Comparison of ENCODE assay signal across 8 cellular contexts in the genomic region with DNA sequence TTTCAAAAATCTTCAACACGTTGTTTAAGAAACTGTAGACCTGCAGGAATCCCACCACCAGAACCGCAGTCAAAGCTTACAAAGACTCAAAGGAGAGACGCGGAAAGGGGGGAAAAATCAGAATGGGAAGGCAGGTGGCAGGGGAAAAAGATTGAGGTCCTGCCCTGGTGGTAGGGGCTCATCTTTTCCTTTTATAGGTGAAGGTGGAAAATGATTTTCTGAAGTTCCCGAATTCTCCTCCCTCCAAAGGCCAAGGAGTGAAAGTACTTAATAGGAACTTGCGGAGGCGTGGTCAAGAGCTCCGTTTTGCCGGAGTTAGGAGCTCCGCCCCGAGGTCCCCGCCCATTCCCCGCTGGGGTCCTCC. TPM values are rescaled to one million over a fixed set of nuclear protein-coding genes. Genes with fewer than 3 reads are reported as not detected.
DNase-seq lines count a peak whose midpoint lies in the region; ATAC-seq, FAIRE-seq and TF ChIP-seq lines count a peak whose summit lies in the region.

No MANE protein-coding gene starts in this region.

- H3K36me3 Mint-ChIP-seq in brain, result no peaks in the 10 kb centered on the region

- CTCF ChIA-PET in A549 (lab: Yijun Ruan, JAX) (interaction anchor here (0.7 to 2.3 kb wide), 6 partner anchors 9 to 247 kb away, joined by 3 to 8 read pairs (median 4); no protein-coding TSS in a partner anchor), RWPE1 (lab: Yijun Ruan, JAX) (interaction anchor here (0.6 to 0.9 kb wide), 4 partner anchors 69 to 256 kb away, joined by 3 to 5 read pairs (median 4); no protein-coding TSS in a partner anchor)

- no peak for TF ChIP-seq CTCF in A549 (IDR thresholded peaks at IDR 0.05)
- TF ChIP-seq CTCF in RWPE1 (conservative IDR thresholded peaks at IDR 0.05; ENCODE audit: low read depth), result 0 out of 2 replicates have a peak, but pooled peaks have one; percentile 7
- TF ChIP-seq CTCF in brain (conservative IDR thresholded peaks at IDR 0.05), result peak in 1 of 2 experiments; percentile 15

- H3K36me3 ChIP-seq in H7 (replicated peaks; ENCODE audit: control insufficient read depth, insufficient read depth, low read length), result peaks cover 2% of the 10 kb centered on the region; the same call in 1 of the 2 replicates

- TF ChIP-seq POLR2A in A549 (IDR thresholded peaks at IDR 0.05; ENCODE audit: low read length), result no peak

- DNase-seq in A549 (ENCODE audit: low read depth in 1 of 2, low spot score in 1 of 2) (peak; percentile 89 to 96), H7 (no peak), RWPE1 (ENCODE audit: low spot score) (peak; percentile 99), smooth muscle cell of the brain vasculature (ENCODE audit: low read depth, low spot score) (peak; percentile 94)

- no peaks in the 10 kb centered on the region for H3K9me3 Mint-ChIP-seq in brain

- 2% methylated on average over 10 of the region's 13 CpGs for WGBS in A549 (ENCODE audit: missing lambda C conversion rate)

- peak overlapping the region; percentile 76 for H3K4me2 ChIP-seq in A549

- ATAC-seq in A549 (no peak), GM21360 (IDR thresholded peaks at IDR 0.05; ENCODE audit: unreplicated experiment) (no peak), HG02642 (IDR thresholded peaks at IDR 0.05; ENCODE audit: poor library complexity, unreplicated experiment) (no peak)

- TF ChIP-seq RAD21 in A549 (conservative IDR thresholded peaks at IDR 0.05 in 1 of 2, IDR thresholded peaks at IDR 0.05 in 1 of 2), result no peak; a peak in 1 of 5 replicates

- no peak for FAIRE-seq in A549 (lab: Jason Lieb, UNC)

- peak overlapping the region; percentile 57 for H3K4me3 ChIP-seq in A549
- H3K4me3 ChIP-seq in H7 (ENCODE audit: insufficient read depth, low read depth, low read length), result peak overlapping the region; percentile 79
- H3K4me3 ChIP-seq in iPS-18c (ENCODE audit: insufficient read depth, low read depth, low read length), result peak overlapping the region; percentile 69; the same call in 1 of the 2 replicates

- H3K4me1 ChIP-seq in A549, result peaks cover 44% of the 10 kb centered on the region

- POLR2A ChIA-PET in A549 (lab: Yijun Ruan, JAX), result interaction anchor here (0.7 to 2.6 kb wide), 16 partner anchors 8 to 613 kb away, joined by 3 to 20 read pairs (median 6); partner anchors contain the start of genes PDCD4 and SMNDC1
- POLR2A ChIA-PET in RWPE1 (lab: Yijun Ruan, JAX; ENCODE audit: low non-redundant PET), result interaction anchor here (0.7 to 1.2 kb wide), 5 partner anchors 11 to 708 kb away, joined by 3 to 6 read pairs (median 3); no protein-coding TSS in a partner anchor

- peaks cover 13% of the 10 kb centered on the region for H3K27me3 Mint-ChIP-seq in brain

- peaks cover 47% of the 10 kb centered on the region for H3K4me1 Mint-ChIP-seq in brain

- no peaks in the 10 kb centered on the region for H3K9me3 ChIP-seq in A549
- no peaks in the 10 kb centered on the region for H3K9me3 ChIP-seq in iPS-18c (ENCODE audit: control insufficient read depth, insufficient read depth, low read length)

- no peaks in the 10 kb centered on the region for H3K27me3 ChIP-seq in H7 (ENCODE audit: control insufficient read depth, insufficient read depth, low read length)

- H3K27ac Mint-ChIP-seq in brain, result peak overlapping the region; percentile 91 to 100 (median 99)

- H3K4me3 Mint-ChIP-seq in brain, result peak overlapping the region; percentile 91 to 96 (median 92)

- peak overlapping the region; percentile 92 to 95 for H3K27ac ChIP-seq in A549
- H3K27ac ChIP-seq in RWPE1, result peak overlapping the region; percentile 97

- no peak for TF ChIP-seq EP300 in A549 (IDR thresholded peaks at IDR 0.05)

TF ChIP-seq in A549, 52 proteins besides CTCF, POLR2A, EP300 and RAD21:
- no peak for TF ChIP-seq ZC3H11A (IDR thresholded peaks at IDR 0.05)
- TF ChIP-seq, protein P1, sequence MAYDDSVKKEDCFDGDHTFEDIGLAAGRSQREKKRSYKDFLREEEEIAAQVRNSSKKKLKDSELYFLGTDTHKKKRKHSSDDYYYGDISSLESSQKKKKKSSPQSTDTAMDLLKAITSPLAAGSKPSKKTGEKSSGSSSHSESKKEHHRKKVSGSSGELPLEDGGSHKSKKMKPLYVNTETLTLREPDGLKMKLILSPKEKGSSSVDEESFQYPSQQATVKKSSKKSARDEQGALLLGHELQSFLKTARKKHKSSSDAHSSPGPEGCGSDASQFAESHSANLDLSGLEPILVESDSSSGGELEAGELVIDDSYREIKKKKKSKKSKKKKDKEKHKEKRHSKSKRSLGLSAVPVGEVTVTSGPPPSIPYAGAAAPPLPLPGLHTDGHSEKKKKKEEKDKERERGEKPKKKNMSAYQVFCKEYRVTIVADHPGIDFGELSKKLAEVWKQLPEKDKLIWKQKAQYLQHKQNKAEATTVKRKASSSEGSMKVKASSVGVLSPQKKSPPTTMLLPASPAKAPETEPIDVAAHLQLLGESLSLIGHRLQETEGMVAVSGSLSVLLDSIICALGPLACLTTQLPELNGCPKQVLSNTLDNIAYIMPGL (CRISPR knock-in tag; IDR thresholded peaks at IDR 0.05; ENCODE audit: borderline replicate concordance), result no peak
- no peak for TF ChIP-seq KDM1A (IDR thresholded peaks at IDR 0.05; ENCODE audit: low read depth)
- TF ChIP-seq HDAC2 (IDR thresholded peaks at IDR 0.05), result no peak
- TF ChIP-seq, protein P2, sequence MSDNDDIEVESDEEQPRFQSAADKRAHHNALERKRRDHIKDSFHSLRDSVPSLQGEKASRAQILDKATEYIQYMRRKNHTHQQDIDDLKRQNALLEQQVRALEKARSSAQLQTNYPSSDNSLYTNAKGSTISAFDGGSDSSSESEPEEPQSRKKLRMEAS (IDR thresholded peaks at IDR 0.05), result no peak
- no peak for TF ChIP-seq RFX5 (IDR thresholded peaks at IDR 0.05)
- TF ChIP-seq JUNB (IDR thresholded peaks at IDR 0.05), result no peak
- no peak for TF ChIP-seq HOXB13 (CRISPR knock-in tag; IDR thresholded peaks at IDR 0.05; ENCODE audit: low read depth)
TF ChIP-seq in A549: peak in this region for 0.

RNA-seq across cellular contexts. Expression of gene BBIP1, which starts 0.7 kb away (rescaled TPM):
- polyA plus RNA-seq in A549 (2011; rRNA removed), result 73.5 and 83.4 TPM in 2 replicates
- polyA plus RNA-seq in A549 (2012; cell fraction: cytosol; rRNA removed), result 13.0 and 15.9 TPM in 2 replicates
- 6.2 and 10.1 TPM in 2 replicates for polyA plus RNA-seq in A549 (2012; cell fraction: nucleus; rRNA removed)
- polyA plus RNA-seq in A549 (2017; fragmentation: RNase III; extraction: RNeasy Plus Mini Kit Qiagen cat#74134 plus additional on column Dnase treatment), result 57.2 to 64.1 TPM (median 59.6 TPM) in 3 replicates
- 9.9 and 10.8 TPM in 2 replicates for polyA minus RNA-seq in A549 (2011; rRNA and poly(A)+ RNA removed)
- total RNA-seq in H7 (2014; rRNA removed; shearing (Covaris generic)), result 15.9 and 24.1 TPM in 2 replicates
- 32.5 TPM for polyA plus RNA-seq in brain (ENCODE audit: insufficient read depth, low read depth, low replicate concordance)

RNA-seq across cellular contexts. Expression of gene SHOC2, which starts 1.2 kb away (rescaled TPM):
- 32.1 and 33.1 TPM in 2 replicates for polyA plus RNA-seq in A549 (2011; rRNA removed)
- 5.2 and 6.1 TPM in 2 replicates for polyA plus RNA-seq in A549 (2012; cell fraction: cytosol; rRNA removed)
- 2.2 and 4.8 TPM in 2 replicates for polyA plus RNA-seq in A549 (2012; cell fraction: nucleus; rRNA removed)
- polyA plus RNA-seq in A549 (2017; fragmentation: RNase III; extraction: RNeasy Plus Mini Kit Qiagen cat#74134 plus additional on column Dnase treatment), result 17.7 to 20.5 TPM (median 20.3 TPM) in 3 replicates
- 19.7 and 20.9 TPM in 2 replicates for polyA minus RNA-seq in A549 (2011; rRNA and poly(A)+ RNA removed)
- total RNA-seq in H7 (2014; rRNA removed; shearing (Covaris generic)), result 17.5 and 19.3 TPM in 2 replicates
- 10.1 TPM for polyA plus RNA-seq in brain (ENCODE audit: insufficient read depth, low read depth, low replicate concordance)

RNA-seq across cellular contexts. Expression of gene PDCD4, which starts 46.5 kb away (rescaled TPM):
- 41.9 and 71.4 TPM in 2 replicates for polyA plus RNA-seq in A549 (2011; rRNA removed)
- 6.5 and 10.0 TPM in 2 replicates for polyA plus RNA-seq in A549 (2012; cell fraction: cytosol; rRNA removed)
- polyA plus RNA-seq in A549 (2012; cell fraction: nucleus; rRNA removed), result 3.1 and 6.7 TPM in 2 replicates
- polyA plus RNA-seq in A549 (2017; fragmentation: RNase III; extraction: RNeasy Plus Mini Kit Qiagen cat#74134 plus additional on column Dnase treatment), result 35.7 to 49.7 TPM (median 42.7 TPM) in 3 replicates
- 15.0 and 16.3 TPM in 2 replicates for polyA minus RNA-seq in A549 (2011; rRNA and poly(A)+ RNA removed)
- 9.0 and 17.4 TPM in 2 replicates for total RNA-seq in H7 (2014; rRNA removed; shearing (Covaris generic))
- polyA plus RNA-seq in brain (ENCODE audit: insufficient read depth, low read depth, low replicate concordance), result 37.4 TPM
